Comparison of ENCODE assay signal across 18 cellular contexts in genomic region chr4:128512767-128513322, GRCh38.
DNase-seq lines count a peak whose midpoint lies in the region; ATAC-seq, FAIRE-seq and TF ChIP-seq lines count a peak whose summit lies in the region.
"Had no signal": no experiment of that assay in that cellular context is flagged by ENCODE, and none has a peak within 500 bp of the region (broad histone marks: within the 10 kb centered on the region; RNA-seq: fewer than 3 reads in every experiment).

No MANE protein-coding gene starts in this region.

- no peak for TF ChIP-seq POLR2A in endothelial cell of umbilical vein (IDR thresholded peaks at IDR 0.05; ENCODE audit: low read depth, low read length)
- TF ChIP-seq POLR2A in vagina (IDR thresholded peaks at IDR 0.05) = no peak

- no peaks in the 10 kb centered on the region for H3K9me3 ChIP-seq in endothelial cell of umbilical vein (replicated peaks; ENCODE audit: control insufficient read depth, insufficient read depth, low read length)
- no peaks in the 10 kb centered on the region for H3K9me3 ChIP-seq in vagina
- H3K9me3 ChIP-seq: pancreas, tibial artery had no signal

- no peaks in the 10 kb centered on the region for H3K36me3 Mint-ChIP-seq in stimulated activated naive CD8-positive, alpha-beta T cell treated with anti-CD3 and anti-CD28 coated beads, Interleukin-15, Interleukin-2, amounts not matched to agents 100 ng/mL and 50 ng/mL, for 24 hours (ENCODE audit: low read depth)
- H3K36me3 Mint-ChIP-seq in activated T-helper 1 cell treated with anti-CD3 and anti-CD28 coated beads, Interleukin-12 subunit alpha, Interleukin-12 subunit beta, Interleukin-2, Interleukin-4 antibody, amounts not matched to agents 30 ng/mL and 10 ng/mL and 1 ng/mL, durations not matched to agents 14 hours and 24 hours and 36 hours (ENCODE audit: low read depth) = peaks cover 4% of the 10 kb centered on the region
- H3K36me3 Mint-ChIP-seq: activated naive CD4-positive, alpha-beta T cell treated with anti-CD3 and anti-CD28 coated beads, Interleukin-2, amount 50 U/mL, for 24 hours had no signal

- H3K9me1 ChIP-seq in endothelial cell of umbilical vein (replicated peaks; ENCODE audit: control insufficient read depth, extremely low read depth, insufficient read depth, low read length) = no peaks in the 10 kb centered on the region

- no peak overlapping the region for H3K4me3 Mint-ChIP-seq in stimulated activated naive CD8-positive, alpha-beta T cell treated with anti-CD3 and anti-CD28 coated beads, Interleukin-15, Interleukin-2, amounts not matched to agents 100 ng/mL and 50 ng/mL, for 24 hours
- no peak overlapping the region for H3K4me3 Mint-ChIP-seq in activated T-helper 1 cell treated with anti-CD3 and anti-CD28 coated beads, Interleukin-12 subunit alpha, Interleukin-12 subunit beta, Interleukin-2, Interleukin-4 antibody, amounts not matched to agents 30 ng/mL and 10 ng/mL and 1 ng/mL, durations not matched to agents 14 hours and 24 hours and 36 hours

- no peaks in the 10 kb centered on the region for H3K27me3 Mint-ChIP-seq in stimulated activated naive CD8-positive, alpha-beta T cell treated with anti-CD3 and anti-CD28 coated beads, Interleukin-15, Interleukin-2, amounts not matched to agents 100 ng/mL and 50 ng/mL, for 24 hours
- peaks cover 3% of the 10 kb centered on the region for H3K27me3 Mint-ChIP-seq in activated T-helper 1 cell treated with anti-CD3 and anti-CD28 coated beads, Interleukin-12 subunit alpha, Interleukin-12 subunit beta, Interleukin-2, Interleukin-4 antibody, amounts not matched to agents 30 ng/mL and 10 ng/mL and 1 ng/mL, durations not matched to agents 14 hours and 24 hours and 36 hours (ENCODE audit: insufficient read depth)
- H3K27me3 Mint-ChIP-seq: activated naive CD4-positive, alpha-beta T cell treated with anti-CD3 and anti-CD28 coated beads, Interleukin-2, amount 50 U/mL, for 24 hours had no signal

- no peaks in the 10 kb centered on the region for H3K79me2 ChIP-seq in endothelial cell of umbilical vein (ENCODE audit: control insufficient read depth, insufficient read depth, low read length)

- H3K27ac Mint-ChIP-seq in stimulated activated naive CD8-positive, alpha-beta T cell treated with anti-CD3 and anti-CD28 coated beads, Interleukin-15, Interleukin-2, amounts not matched to agents 100 ng/mL and 50 ng/mL, for 24 hours = peak overlapping the region; percentile 14
- H3K27ac Mint-ChIP-seq in activated T-helper 1 cell treated with anti-CD3 and anti-CD28 coated beads, Interleukin-12 subunit alpha, Interleukin-12 subunit beta, Interleukin-2, Interleukin-4 antibody, amounts not matched to agents 30 ng/mL and 10 ng/mL and 1 ng/mL, durations not matched to agents 14 hours and 24 hours and 36 hours = no peak overlapping the region

- dilution Hi-C loops in endothelial cell of umbilical vein (cut with MboI; ENCODE audit: extremely low pct_ligation_motif_present, low sequenced_read_pairs) = no loop called here

- H2AFZ ChIP-seq in endothelial cell of umbilical vein (ENCODE audit: low read depth, low read length) = peak overlapping the region; percentile 69

- no peaks in the 10 kb centered on the region for H4K20me1 ChIP-seq in endothelial cell of umbilical vein (replicated peaks; ENCODE audit: control insufficient read depth, extremely low read depth, insufficient read depth, low read length)

- no peaks in the 10 kb centered on the region for H3K27me3 ChIP-seq in endothelial cell of umbilical vein (ENCODE audit: control insufficient read depth in 2 of 2, insufficient read depth in 2 of 2, low read length in 2 of 2)
- no peaks in the 10 kb centered on the region for H3K27me3 ChIP-seq in vagina
- H3K27me3 ChIP-seq: pancreas, tibial artery had no signal

- DNase-seq in stimulated activated naive CD8-positive, alpha-beta T cell treated with anti-CD3 and anti-CD28 coated beads, Interleukin-15, Interleukin-2, amounts not matched to agents 100 U/mL and 50 U/mL, for 24 hours = no peak
- DNase-seq in NOMO-1 treated with DMSO at 0.1 percent for 48 hours (lab: John Stamatoyannopoulos, UW; ENCODE audit: unreplicated experiment) (peak; percentile 88), endothelial cell of umbilical vein (ENCODE audit: low read depth, low spot score) (peak; percentile 19), caudate nucleus (lab: John Stamatoyannopoulos, UW) (no peak), vagina (ENCODE audit: extremely low spot score in 2 of 2) (no peak)
- DNase-seq in activated T-helper 1 cell treated with anti-CD3 and anti-CD28 coated beads, Interleukin-12 subunit alpha, Interleukin-12 subunit beta, Interleukin-2, Interleukin-4 antibody, amounts not matched to agents 30 ng/mL and 10 ng/mL and 1 ng/mL, durations not matched to agents 14 hours and 24 hours and 36 hours (ENCODE audit: low spot score) = no peak
- DNase-seq: activated CD4-positive, alpha-beta T cell treated with anti-CD3 and anti-CD28 coated beads for 1 hour; COR-L47; NCI-H1930; NCI-H524 treated with DMSO at 0.1 percent for 48 hours; pancreas; stimulated activated CD4-positive, alpha-beta T cell treated with anti-CD3 and anti-CD28 coated beads, Interleukin-4, amount 100 ng/mL, for 4 hours; tibial artery had no signal

- intact Hi-C loops in endothelial cell of umbilical vein (cut with micrococcal nuclease) (loop anchor here (10.0 kb wide), 1 partner anchor 128 kb away; no protein-coding TSS in a partner anchor), vagina (cut with DNase I) (no loop called here)
- intact Hi-C loops in activated T-helper 1 cell treated with anti-CD3 and anti-CD28 coated beads, Interleukin-12 subunit alpha, Interleukin-12 subunit beta, Interleukin-2, Interleukin-4 antibody, amounts not matched to agents 30 ng/mL and 10 ng/mL and 1 ng/mL, durations not matched to agents 14 hours and 24 hours and 36 hours (cut with micrococcal nuclease) = loop anchor here (10.0 kb wide), 1 partner anchor 228 kb away; the partner anchor contains the start of gene PGRMC2

- ATAC-seq in stimulated activated naive CD8-positive, alpha-beta T cell treated with anti-CD3 and anti-CD28 coated beads, Interleukin-15, Interleukin-2, amounts not matched to agents 100 U/mL and 50 U/mL, for 24 hours = no peak
- no peak for ATAC-seq in HG03175 (IDR thresholded peaks at IDR 0.05; ENCODE audit: unreplicated experiment)
- ATAC-seq: left lobe of liver, Panc1, pancreas had no signal

- H3K4me2 ChIP-seq in endothelial cell of umbilical vein (ENCODE audit: insufficient read depth, low read length) = no peak overlapping the region

- H3K27ac ChIP-seq in endothelial cell of umbilical vein (ENCODE audit: insufficient read depth, low read depth, low read length) = no peak overlapping the region
- no peak overlapping the region for H3K27ac ChIP-seq in caudate nucleus (ENCODE audit: low read depth, low read length)
- no peak overlapping the region for H3K27ac ChIP-seq in vagina
- H3K27ac ChIP-seq: pancreas, tibial artery had no signal

- BruUV-seq in endothelial cell of umbilical vein (replicated peaks; lab: Mats Ljungman, UMichigan) = no TSS peak

- H3K9ac ChIP-seq in endothelial cell of umbilical vein (replicated peaks; ENCODE audit: extremely low read depth, insufficient read depth, low read length) = no peak overlapping the region

- POLR2A ChIA-PET in endothelial cell of umbilical vein (lab: Charles Lee) = no interaction called here

- peaks cover 23% of the 10 kb centered on the region for H3K4me1 ChIP-seq in endothelial cell of umbilical vein (ENCODE audit: control insufficient read depth, extremely low read depth, insufficient read depth, low read length)
- peaks cover 18% of the 10 kb centered on the region for H3K4me1 ChIP-seq in vagina

- FAIRE-seq in endothelial cell of umbilical vein (lab: Jason Lieb, UNC) = no peak
- FAIRE-seq: pancreas had no signal

- H3K4me1 Mint-ChIP-seq in stimulated activated naive CD8-positive, alpha-beta T cell treated with anti-CD3 and anti-CD28 coated beads, Interleukin-15, Interleukin-2, amounts not matched to agents 100 ng/mL and 50 ng/mL, for 24 hours (ENCODE audit: low read depth) = peaks cover 16% of the 10 kb centered on the region
- peaks cover 30% of the 10 kb centered on the region for H3K4me1 Mint-ChIP-seq in activated T-helper 1 cell treated with anti-CD3 and anti-CD28 coated beads, Interleukin-12 subunit alpha, Interleukin-12 subunit beta, Interleukin-2, Interleukin-4 antibody, amounts not matched to agents 30 ng/mL and 10 ng/mL and 1 ng/mL, durations not matched to agents 14 hours and 24 hours and 36 hours (ENCODE audit: low read depth)

- H3K9me3 Mint-ChIP-seq in stimulated activated naive CD8-positive, alpha-beta T cell treated with anti-CD3 and anti-CD28 coated beads, Interleukin-15, Interleukin-2, amounts not matched to agents 100 ng/mL and 50 ng/mL, for 24 hours = peaks cover 4% of the 10 kb centered on the region
- peaks cover 5% of the 10 kb centered on the region for H3K9me3 Mint-ChIP-seq in activated T-helper 1 cell treated with anti-CD3 and anti-CD28 coated beads, Interleukin-12 subunit alpha, Interleukin-12 subunit beta, Interleukin-2, Interleukin-4 antibody, amounts not matched to agents 30 ng/mL and 10 ng/mL and 1 ng/mL, durations not matched to agents 14 hours and 24 hours and 36 hours
- H3K9me3 Mint-ChIP-seq: activated naive CD4-positive, alpha-beta T cell treated with anti-CD3 and anti-CD28 coated beads, Interleukin-2, amount 50 U/mL, for 24 hours had no signal

- H3K4me3 ChIP-seq in endothelial cell of umbilical vein (replicated peaks in 1 of 3; ENCODE audit: insufficient read depth in 1 of 3, low read depth in 1 of 3, low read length in 3 of 3) = no peak overlapping the region
- no peak overlapping the region for H3K4me3 ChIP-seq in vagina
- H3K4me3 ChIP-seq: pancreas, tibial artery had no signal

- H3K36me3 ChIP-seq in endothelial cell of umbilical vein (ENCODE audit: control insufficient read depth in 2 of 2, extremely low read depth in 1 of 2, insufficient read depth in 2 of 2, low read length in 2 of 2) = no peaks in the 10 kb centered on the region
- H3K36me3 ChIP-seq in vagina = no peaks in the 10 kb centered on the region
- H3K36me3 ChIP-seq: pancreas, tibial artery had no signal

- CTCF ChIA-PET in endothelial cell of umbilical vein (lab: Charles Lee) = interaction anchor here (1.2 kb wide), 1 partner anchor 82 kb away, joined by 3 read pairs; no protein-coding TSS in a partner anchor

- TF ChIP-seq CTCF in endothelial cell of umbilical vein (IDR thresholded peaks at IDR 0.05; ENCODE audit: extremely low read depth in 1 of 2, insufficient read depth in 1 of 2, low read depth in 1 of 2, low read length in 2 of 2) (no peak), vagina (IDR thresholded peaks at IDR 0.05) (no peak)

TF ChIP-seq in endothelial cell of umbilical vein, 7 proteins besides CTCF, POLR2A, EP300 and RAD21 (continues in another document):
- TF ChIP-seq POLR2AphosphoS5 (IDR thresholded peaks at IDR 0.05; ENCODE audit: insufficient read depth, low read depth, low read length) (no peak), MYC (IDR thresholded peaks at IDR 0.05; ENCODE audit: low read depth, low read length) (no peak), MAX (IDR thresholded peaks at IDR 0.05; ENCODE audit: insufficient read depth, insufficient read length) (no peak), EZH2 (IDR thresholded peaks at IDR 0.05; ENCODE audit: borderline replicate concordance, low read depth, low read length, severe bottlenecking) (no peak)

Comparison
In these comparisons a context has a peak if more than half of its experiments do, and no peak if none do; other contexts are left out.
1. DNase-seq: peak in NOMO-1 treated with DMSO at 0.1 percent for 48 hours (single experiment) and endothelial cell of umbilical vein (single experiment); none in stimulated activated naive CD8-positive, alpha-beta T cell treated with anti-CD3 and anti-CD28 coated beads, Interleukin-15, Interleukin-2, amounts not matched to agents 100 U/mL and 50 U/mL, for 24 hours (single experiment), caudate nucleus (0 of 61), vagina (0 of 2) and activated T-helper 1 cell treated with anti-CD3 and anti-CD28 coated beads, Interleukin-12 subunit alpha, Interleukin-12 subunit beta, Interleukin-2, Interleukin-4 antibody, amounts not matched to agents 30 ng/mL and 10 ng/mL and 1 ng/mL, durations not matched to agents 14 hours and 24 hours and 36 hours (single experiment).